Comparison of ENCODE assay signal across 1 cellular context in genomic region chr9:112327718-112328450, GRCh38.
TF ChIP-seq lines count a peak whose summit lies in the region.

No MANE protein-coding gene starts in this region.

TF ChIP-seq in K562, 482 proteins besides CTCF, POLR2A, EP300 and RAD21 (continued from another document):
- no peak for TF ChIP-seq KAT8 (IDR thresholded peaks at IDR 0.05; ENCODE audit: low read depth)
TF ChIP-seq in K562: peak in this region for 4.
